ENCODE assay signal across 1 cellular context in genomic region chr2:51782874-51783765, GRCh38.
TF ChIP-seq lines count a peak whose summit lies in the region.

No MANE protein-coding gene starts in this region.

TF ChIP-seq in H1, 55 proteins besides CTCF, POLR2A, EP300 and RAD21 (continued from another document):
- TF ChIP-seq GABPA (IDR thresholded peaks at IDR 0.05; ENCODE audit: borderline replicate concordance, insufficient read depth, low read length) = no peak
- TF ChIP-seq SP4 (IDR thresholded peaks at IDR 0.05; ENCODE audit: low read length) = no peak
- no peak for TF ChIP-seq POLR2AphosphoS5 (IDR thresholded peaks at IDR 0.05; ENCODE audit: low read depth, low read length)
- TF ChIP-seq BRCA1 (IDR thresholded peaks at IDR 0.05; ENCODE audit: low read depth, low read length) = no peak
- TF ChIP-seq BACH1 (IDR thresholded peaks at IDR 0.05; ENCODE audit: low read length) = no peak
- no peak for TF ChIP-seq GTF2F1 (IDR thresholded peaks at IDR 0.05; ENCODE audit: borderline replicate concordance, low read depth, low read length)
- no peak for TF ChIP-seq CEBPB (IDR thresholded peaks at IDR 0.05; ENCODE audit: low read depth, low read length)
- no peak for TF ChIP-seq ASH2L (IDR thresholded peaks at IDR 0.05; ENCODE audit: low read length)
- no peak for TF ChIP-seq POU5F1 (IDR thresholded peaks at IDR 0.05; ENCODE audit: low read depth, low read length)
